8 cellular contexts compared by ENCODE assay signal in the genomic region with DNA sequence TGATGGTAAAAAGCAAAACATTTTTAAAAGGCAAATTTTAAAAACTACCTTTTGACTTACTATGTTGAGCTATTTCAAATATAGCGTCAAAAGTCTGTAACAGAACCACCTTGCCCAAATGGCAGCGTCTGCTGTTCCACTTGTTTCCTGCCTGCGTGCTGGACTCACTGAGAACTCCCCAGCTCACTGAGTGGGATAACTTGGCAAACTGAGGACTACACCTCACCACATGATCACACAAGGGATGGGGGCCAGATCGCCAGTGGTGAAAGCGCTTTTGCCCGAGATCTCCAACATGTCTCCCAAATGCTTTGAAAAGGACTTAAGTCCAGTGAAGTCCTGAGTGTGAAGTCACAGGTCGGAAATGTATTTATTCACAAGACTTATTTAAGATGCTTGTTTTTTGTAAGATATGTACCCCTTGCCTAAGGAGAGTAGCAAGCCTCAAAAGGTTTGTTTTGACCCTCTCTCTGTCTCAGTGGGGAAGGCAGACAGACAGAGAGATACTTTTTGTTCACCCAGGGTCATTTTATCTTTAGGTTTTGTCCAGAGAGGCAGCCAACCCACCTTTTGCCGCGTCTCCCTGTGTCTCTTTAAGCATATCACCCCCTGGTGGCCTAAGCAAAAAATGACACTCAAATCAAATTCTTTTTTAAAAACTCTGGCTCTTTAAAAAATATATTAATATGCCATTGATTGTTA.
DNase-seq lines count a peak whose midpoint lies in the region; ATAC-seq, FAIRE-seq and TF ChIP-seq lines count a peak whose summit lies in the region.

No MANE protein-coding gene starts in this region.

- H3K79me1 ChIP-seq in H1 (ENCODE audit: low read depth, low read length), result peaks cover 2% of the 10 kb centered on the region

- H3K27me3 ChIP-seq in GM23248 (replicated peaks; ENCODE audit: insufficient read depth), result no peaks in the 10 kb centered on the region
- H3K27me3 ChIP-seq in H1 (replicated peaks in 1 of 4; ENCODE audit: control insufficient read depth in 3 of 4, extremely low read depth in 1 of 4, insufficient read depth in 3 of 4, low read length in 3 of 4), result no peaks in the 10 kb centered on the region

- H4K20me1 ChIP-seq in GM23248 (ENCODE audit: insufficient read depth), result no peaks in the 10 kb centered on the region
- H4K20me1 ChIP-seq in H1 (replicated peaks in 1 of 2; ENCODE audit: control insufficient read depth in 1 of 2, insufficient read depth in 2 of 2, low read length in 2 of 2), result peaks cover 0 to under 1% of the 10 kb centered on the region in 2 experiments

- no peak overlapping the region for H3K14ac ChIP-seq in H1 (ENCODE audit: insufficient read length)

- H2BK120ac ChIP-seq in H1 (replicated peaks; ENCODE audit: low read depth, low read length), result no peak overlapping the region

- H3K23me2 ChIP-seq in H1 (ENCODE audit: low read depth, low read length), result no peaks in the 10 kb centered on the region

- H4K8ac ChIP-seq in H1 (ENCODE audit: extremely low read depth, insufficient read depth, low read length), result no peak overlapping the region

- no peak overlapping the region for H3K4ac ChIP-seq in H1 (replicated peaks; ENCODE audit: insufficient read length, low read depth, low read length)

- H3K9me2 ChIP-seq in GM23248 (ENCODE audit: insufficient read depth), result no peaks in the 10 kb centered on the region

- H3K4me2 ChIP-seq in GM23248 (ENCODE audit: unreplicated experiment), result peak overlapping the region; percentile 42
- no peak overlapping the region for H3K4me2 ChIP-seq in H1 (ENCODE audit: insufficient read depth in 1 of 2, low read depth in 2 of 2, low read length in 2 of 2)

- TF ChIP-seq CTCF in H1 (IDR thresholded peaks at IDR 0.05; ENCODE audit: control extremely low read depth in 1 of 3, insufficient read depth in 1 of 3, low read depth in 1 of 3, low read length in 3 of 3) (peak; percentile 34 to 63 (median 54)), nephron progenitor cell (IDR thresholded peaks at IDR 0.05) (peak; percentile 79)

- H3K27ac ChIP-seq in GM23248 (no peak overlapping the region), H1 (ENCODE audit: low read depth, low read length) (no peak overlapping the region)

- no peaks in the 10 kb centered on the region for H3K36me3 ChIP-seq in GM23248 (ENCODE audit: low read depth)
- H3K36me3 ChIP-seq in H1 (ENCODE audit: control insufficient read depth in 2 of 4, insufficient read depth in 4 of 4, low read length in 3 of 4), result no peaks in the 10 kb centered on the region

- CTCF ChIA-PET in H1 (lab: Charles Lee; ENCODE audit: partially characterized antibody), result interaction anchor here (0.7 to 4.0 kb wide), 17 partner anchors 10 to 598 kb away, joined by 3 to 18 read pairs (median 4); no protein-coding TSS in a partner anchor

- no peak overlapping the region for H3K9ac ChIP-seq in GM23248
- no peak overlapping the region for H3K9ac ChIP-seq in H1 (replicated peaks in 1 of 4; ENCODE audit: extremely low read depth in 1 of 4, low read depth in 3 of 4, low read length in 3 of 4)

- 0 out of 2 replicates have a peak, but pooled peaks cover 4% of the 10 kb centered on the region for H3F3A ChIP-seq in GM23248 (ENCODE audit: insufficient read depth)

- peaks cover 87% of the 10 kb centered on the region for H3K79me2 ChIP-seq in GM23248 (ENCODE audit: insufficient read depth)
- no peaks in the 10 kb centered on the region for H3K79me2 ChIP-seq in H1 (ENCODE audit: control insufficient read depth in 1 of 2, insufficient read depth in 2 of 2, low read length in 2 of 2)

- H3K4me1 Mint-ChIP-seq in nephron progenitor cell, result peaks cover 72% of the 10 kb centered on the region
- no peaks in the 10 kb centered on the region for H3K4me1 Mint-ChIP-seq in stimulated activated memory B cell treated with anti-CD40 and anti-IgM and Interleukin-4, amounts not matched to agents 10 μg/mL and 1 μg/mL and 100 μg/mL, for 72 hours

- no peak overlapping the region for H4K5ac ChIP-seq in H1 (ENCODE audit: insufficient read length, low read depth, low read length)

- ATAC-seq in stimulated activated memory B cell treated with anti-CD40 and anti-IgM and Interleukin-4, amounts not matched to agents 10 μg/mL and 1 μg/mL and 100 μg/mL, for 72 hours, result no peak
- no peak for ATAC-seq in GM18870 (IDR thresholded peaks at IDR 0.05; ENCODE audit: unreplicated experiment)
- ATAC-seq in GM21515 (IDR thresholded peaks at IDR 0.05; ENCODE audit: unreplicated experiment), result no peak

- in situ Hi-C loops in GM23248 (cut with MboI), result loop anchor here (10.0 kb wide), 1 partner anchor 327 kb away; no protein-coding TSS in a partner anchor

- H4K91ac ChIP-seq in H1 (replicated peaks; ENCODE audit: insufficient read length, low read length), result no peak overlapping the region

- H3K9me3 ChIP-seq in GM23248 (ENCODE audit: low read depth) (no peaks in the 10 kb centered on the region), H1 (ENCODE audit: insufficient read depth in 2 of 2, low read depth in 1 of 2, low read length in 1 of 2) (no peaks in the 10 kb centered on the region)

- peaks cover 8% of the 10 kb centered on the region for H3K27me3 Mint-ChIP-seq in nephron progenitor cell (ENCODE audit: low read depth, poor library complexity)
- H3K27me3 Mint-ChIP-seq in stimulated activated memory B cell treated with anti-CD40 and anti-IgM and Interleukin-4, amounts not matched to agents 10 μg/mL and 1 μg/mL and 100 μg/mL, for 72 hours, result no peaks in the 10 kb centered on the region

- H2AK5ac ChIP-seq in H1 (ENCODE audit: low read depth, low read length), result no peak overlapping the region

- no peak overlapping the region for H2BK5ac ChIP-seq in H1 (ENCODE audit: low read depth, low read length)

- no peak for TF ChIP-seq POLR2A in H1 (IDR thresholded peaks at IDR 0.05; ENCODE audit: control extremely low read depth in 1 of 2, low read depth in 2 of 2, low read length in 2 of 2)

- H3K23ac ChIP-seq in H1 (ENCODE audit: insufficient read length), result no peak overlapping the region

- no peak overlapping the region for H2BK12ac ChIP-seq in H1 (ENCODE audit: low read depth, low read length)

- no peak overlapping the region for H2AFZ ChIP-seq in GM23248
- H2AFZ ChIP-seq in H1 (ENCODE audit: low read length), result 0 out of 2 replicates have a peak overlapping the region, but pooled peaks have one; percentile 45

- WGBS in GM23248 (ENCODE audit: low coverage in 1 of 2, low lambda C conversion rate in 2 of 2, missing lambda C conversion rate in 2 of 2), 2 experiments, result 50 to 59% methylated on average over 9 of the region's 9 CpGs
- WGBS in H1 (ENCODE audit: extremely low coverage in 1 of 2, insufficient coverage in 1 of 2, insufficient read length in 1 of 2, insufficient replicate concordance in 2 of 2, low coverage in 1 of 2, low lambda C conversion rate in 2 of 2, missing lambda C conversion rate in 1 of 2), 2 experiments, result 74% methylated on average over 9 of the region's 9 CpGs; no CpG with 5 or more reads in 1 of the 2 experiments

- peak overlapping the region; percentile 68 for H3K4me3 Mint-ChIP-seq in nephron progenitor cell
- H3K4me3 Mint-ChIP-seq in stimulated activated memory B cell treated with anti-CD40 and anti-IgM and Interleukin-4, amounts not matched to agents 10 μg/mL and 1 μg/mL and 100 μg/mL, for 72 hours, result no peak overlapping the region

- H3K56ac ChIP-seq in H1 (replicated peaks; ENCODE audit: insufficient read length, low read depth, low read length), result no peak overlapping the region

- peaks cover 10% of the 10 kb centered on the region for H3K36me3 Mint-ChIP-seq in nephron progenitor cell (ENCODE audit: low read depth)
- no peaks in the 10 kb centered on the region for H3K36me3 Mint-ChIP-seq in stimulated activated memory B cell treated with anti-CD40 and anti-IgM and Interleukin-4, amounts not matched to agents 10 μg/mL and 1 μg/mL and 100 μg/mL, for 72 hours

- no peaks in the 10 kb centered on the region for H3K9me3 Mint-ChIP-seq in nephron progenitor cell
- H3K9me3 Mint-ChIP-seq in stimulated activated memory B cell treated with anti-CD40 and anti-IgM and Interleukin-4, amounts not matched to agents 10 μg/mL and 1 μg/mL and 100 μg/mL, for 72 hours, result no peaks in the 10 kb centered on the region

- no peak overlapping the region for H2BK15ac ChIP-seq in H1 (ENCODE audit: low read length)

- POLR2A ChIA-PET in H1 (lab: Charles Lee; ENCODE audit: partially characterized antibody), result interaction anchor here (0.6 kb wide), 1 partner anchor 337 kb away, joined by 3 read pairs; no protein-coding TSS in a partner anchor

- H3K4me3 ChIP-seq in GM23248, result no peak overlapping the region
- no peak overlapping the region for H3K4me3 ChIP-seq in H1 (ENCODE audit: extremely low read depth in 1 of 4, insufficient read depth in 2 of 4, low read depth in 3 of 4, low read length in 4 of 4)

- peak; percentile 28 for FAIRE-seq in H1 (lab: Jason Lieb, UNC)

- TF ChIP-seq EP300 in H1 (IDR thresholded peaks at IDR 0.05; ENCODE audit: borderline replicate concordance in 1 of 2, low read depth in 2 of 2, low read length in 2 of 2), result no peak

- no peak overlapping the region for H3K18ac ChIP-seq in H1 (ENCODE audit: extremely low read depth, low read length)

- H3K27ac Mint-ChIP-seq in nephron progenitor cell, result no peak overlapping the region
- no peak overlapping the region for H3K27ac Mint-ChIP-seq in stimulated activated memory B cell treated with anti-CD40 and anti-IgM and Interleukin-4, amounts not matched to agents 10 μg/mL and 1 μg/mL and 100 μg/mL, for 72 hours

- H3K4me1 ChIP-seq in GM23248 (ENCODE audit: insufficient read depth), result peaks cover 21% of the 10 kb centered on the region
- peaks cover under 1 to 10% (median 3%) of the 10 kb centered on the region in 4 experiments; a peak in 5 of 7 replicates for H3K4me1 ChIP-seq in H1 (replicated peaks in 1 of 4; ENCODE audit: control insufficient read depth in 3 of 4, insufficient read depth in 4 of 4, low read length in 3 of 4)

- TF ChIP-seq RAD21 in H1 (IDR thresholded peaks at IDR 0.05 in 1 of 2, conservative IDR thresholded peaks at IDR 0.05 in 1 of 2; ENCODE audit: low read depth in 2 of 2, low read length in 2 of 2), result peak; percentile 59 to 66

- H2BK20ac ChIP-seq in H1 (ENCODE audit: low read length), result no peak overlapping the region

- DNase-seq in COLO829 (ENCODE audit: low spot score) (peak; percentile 54), GM23248 (peak; percentile 73), NCI-H82 treated with DMSO at 0.1 percent for 48 hours (lab: John Stamatoyannopoulos, UW; ENCODE audit: unreplicated experiment) (peak; percentile 29), H1 (ENCODE audit: low read depth in 1 of 2, low spot score in 2 of 2) (no peak), nephron progenitor cell (peak; percentile 35)

TF ChIP-seq in H1, 55 proteins besides CTCF, POLR2A, EP300 and RAD21:
- TF ChIP-seq SP1 (IDR thresholded peaks at IDR 0.05; ENCODE audit: low read depth, low read length) (no peak), HDAC6 (IDR thresholded peaks at IDR 0.05; ENCODE audit: low read depth, low read length) (no peak), NANOG (IDR thresholded peaks at IDR 0.05; ENCODE audit: insufficient read depth, low read depth, low read length, poor library complexity, severe bottlenecking) (no peak)
- TF ChIP-seq, protein P1, sequence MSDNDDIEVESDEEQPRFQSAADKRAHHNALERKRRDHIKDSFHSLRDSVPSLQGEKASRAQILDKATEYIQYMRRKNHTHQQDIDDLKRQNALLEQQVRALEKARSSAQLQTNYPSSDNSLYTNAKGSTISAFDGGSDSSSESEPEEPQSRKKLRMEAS (IDR thresholded peaks at IDR 0.05), result no peak

Comparison
In these comparisons a context has a peak if more than half of its experiments do, and no peak if none do; other contexts are left out.
1. DNase-seq: peak in COLO829 (single experiment), GM23248 (single experiment), NCI-H82 treated with DMSO at 0.1 percent for 48 hours (single experiment) and nephron progenitor cell (single experiment); none in H1 (0 of 2).